Comparison of ENCODE assay signal across 25 cellular contexts in genomic region chr10:130652544-130652943, GRCh38.
"Had no signal": no experiment of that assay in that cellular context is flagged by ENCODE, and none has a peak within 500 bp of the region (broad histone marks: within the 10 kb centered on the region; RNA-seq: fewer than 3 reads in every experiment).

No MANE protein-coding gene starts in this region.

- H3K4me1 Mint-ChIP-seq: activated naive CD4-positive, alpha-beta T cell treated with anti-CD3 and anti-CD28 coated beads, Interleukin-2, amount 50 U/mL, for 24 hours; brain; naive B cell; neural progenitor cell had no signal

- DNase-seq: activated CD4-positive, alpha-beta T cell treated with anti-CD3 and anti-CD28 coated beads, Interleukin-2, amount 50 U/mL, for 1 hour; activated CD4-positive, CD25-positive, alpha-beta regulatory T cell treated with anti-CD3 and anti-CD28 coated beads, Interleukin-2, amount 50 U/mL, for 72 hours; activated CD8-positive, alpha-beta T cell treated with anti-CD3 and anti-CD28 coated beads, Interleukin-2, amount 10 ng/mL, durations not matched to agents 7 days and 5 days; activated gamma-delta T cell; aorta; central memory CD4-positive, alpha-beta T cell; dorsolateral prefrontal cortex; esophagus squamous epithelium; hypothalamus; lower lobe of right lung; naive B cell; sigmoid colon; stimulated activated CD4-positive, alpha-beta T cell treated with anti-CD3 and anti-CD28 coated beads, Interleukin-15, amount 100 ng/mL, for 24 hours; stimulated activated CD8-positive, alpha-beta memory T cell treated with anti-CD3 and anti-CD28 coated beads, Interleukin-4, amount 100 ng/mL, for 48 hours; stimulated activated naive CD4-positive, alpha-beta T cell; T-helper 1 cell; WERI-Rb-1 had no signal

- H3K27ac Mint-ChIP-seq: activated CD8-positive, alpha-beta T cell treated with anti-CD3 and anti-CD28 coated beads, Interleukin-2, amount 10 ng/mL, durations not matched to agents 7 days and 5 days; activated naive CD4-positive, alpha-beta T cell treated with anti-CD3 and anti-CD28 coated beads, Interleukin-2, amount 50 U/mL, for 24 hours; activated T-helper 1 cell treated with anti-CD3 and anti-CD28 coated beads, Interleukin-12 subunit alpha, Interleukin-12 subunit beta, Interleukin-2, Interleukin-4 antibody, amounts not matched to agents 30 ng/mL and 10 ng/mL and 1 ng/mL, durations not matched to agents 14 hours and 24 hours and 36 hours; brain; naive B cell; neural progenitor cell; type B pancreatic cell had no signal

- H3K27me3 Mint-ChIP-seq: naive B cell had no signal

- H3K36me3 ChIP-seq: esophagus squamous epithelium, gastroesophageal sphincter, lower lobe of right lung, neural progenitor cell, sigmoid colon, thoracic aorta, WERI-Rb-1 had no signal

- ATAC-seq: activated CD8-positive, alpha-beta T cell treated with anti-CD3 and anti-CD28 coated beads, Interleukin-2, amount 10 ng/mL, durations not matched to agents 7 days and 5 days; gastroesophageal sphincter; lower lobe of right lung had no signal

- H3K4me3 Mint-ChIP-seq: activated CD8-positive, alpha-beta T cell treated with anti-CD3 and anti-CD28 coated beads, Interleukin-2, amount 10 ng/mL, durations not matched to agents 7 days and 5 days; activated naive CD4-positive, alpha-beta T cell treated with anti-CD3 and anti-CD28 coated beads, Interleukin-2, amount 50 U/mL, for 24 hours; activated T-helper 1 cell treated with anti-CD3 and anti-CD28 coated beads, Interleukin-12 subunit alpha, Interleukin-12 subunit beta, Interleukin-2, Interleukin-4 antibody, amounts not matched to agents 30 ng/mL and 10 ng/mL and 1 ng/mL, durations not matched to agents 14 hours and 24 hours and 36 hours; brain; naive B cell; neural progenitor cell; type B pancreatic cell had no signal

- H3K27me3 ChIP-seq: esophagus squamous epithelium, neural progenitor cell had no signal

- H3K9me3 ChIP-seq: esophagus squamous epithelium, lower lobe of right lung, thoracic aorta had no signal

- H3K36me3 Mint-ChIP-seq: activated naive CD4-positive, alpha-beta T cell treated with anti-CD3 and anti-CD28 coated beads, Interleukin-2, amount 50 U/mL, for 24 hours; brain; naive B cell; neural progenitor cell; type B pancreatic cell had no signal

- H3K4me1 ChIP-seq: esophagus squamous epithelium, gastroesophageal sphincter, lower lobe of right lung, neural progenitor cell, sigmoid colon had no signal

- H3K4me3 ChIP-seq: dorsolateral prefrontal cortex, esophagus squamous epithelium, gastroesophageal sphincter, lower lobe of right lung, neural progenitor cell, sigmoid colon, smooth muscle cell, thoracic aorta had no signal

- H3K9me3 Mint-ChIP-seq: activated naive CD4-positive, alpha-beta T cell treated with anti-CD3 and anti-CD28 coated beads, Interleukin-2, amount 50 U/mL, for 24 hours; activated T-helper 1 cell treated with anti-CD3 and anti-CD28 coated beads, Interleukin-12 subunit alpha, Interleukin-12 subunit beta, Interleukin-2, Interleukin-4 antibody, amounts not matched to agents 30 ng/mL and 10 ng/mL and 1 ng/mL, durations not matched to agents 14 hours and 24 hours and 36 hours; type B pancreatic cell had no signal

- H3K27ac ChIP-seq: dorsolateral prefrontal cortex, esophagus squamous epithelium, gastroesophageal sphincter, lower lobe of right lung, neural progenitor cell, sigmoid colon, thoracic aorta, WERI-Rb-1 had no signal
